ENCODE assay signal across 23 cellular contexts in the genomic region with DNA sequence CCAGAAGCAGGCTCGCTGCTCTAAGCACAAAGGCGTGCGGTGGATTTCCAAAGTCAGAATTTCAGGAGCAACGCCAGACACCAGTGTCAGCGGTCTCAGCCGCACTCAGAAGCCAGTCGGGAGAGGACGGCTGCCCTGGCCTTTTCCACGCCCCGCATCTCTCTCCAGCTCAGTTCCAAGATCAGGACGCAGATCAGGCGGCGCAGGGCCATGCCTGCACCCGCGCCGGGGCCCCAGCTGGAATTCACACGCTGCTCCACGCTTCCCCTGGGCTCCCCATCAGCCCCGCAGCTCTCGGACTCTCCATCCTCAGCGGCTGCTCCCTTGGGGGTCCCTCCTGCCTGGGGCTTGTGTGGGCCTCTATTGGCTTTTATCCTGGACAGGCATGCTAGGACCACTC. TPM values are rescaled to one million over a fixed set of nuclear protein-coding genes. Genes with fewer than 3 reads are reported as not detected.
A peak's percentile ranks its signal among the peaks of the same experiment; 100 is the strongest.
DNase-seq lines count a peak whose midpoint lies in the region; ATAC-seq and TF ChIP-seq lines count a peak whose summit lies in the region.
"Had no signal": no experiment of that assay in that cellular context is flagged by ENCODE, and none has a peak within 500 bp of the region (broad histone marks: within the 10 kb centered on the region; RNA-seq: fewer than 3 reads in every experiment).

No MANE protein-coding gene starts in this region.

- H3K4me3 Mint-ChIP-seq in activated CD4-positive, alpha-beta T cell treated with anti-CD3 and anti-CD28 coated beads, Interleukin-2, amount 10 ng/mL, durations not matched to agents 24 days and 14 days: no peak overlapping the region
- no peak overlapping the region for H3K4me3 Mint-ChIP-seq in chondrocyte (ENCODE audit: unreplicated experiment)
- H3K4me3 Mint-ChIP-seq in stimulated activated naive B cell treated with anti-CD40 and anti-IgM and Interleukin-4, amounts not matched to agents 10 μg/mL and 1 μg/mL and 100 μg/mL, for 72 hours: no peak overlapping the region
- H3K4me3 Mint-ChIP-seq: CD4-positive, alpha-beta T cell; HFFc6 had no signal

- H3K27ac ChIP-seq in ovary: peak overlapping the region; percentile 22 to 66
- H3K27ac ChIP-seq: 22Rv1, BLaER1 had no signal

- peaks cover 9% of the 10 kb centered on the region for H3K4me1 Mint-ChIP-seq in activated CD4-positive, alpha-beta T cell treated with anti-CD3 and anti-CD28 coated beads, Interleukin-2, amount 10 ng/mL, durations not matched to agents 24 days and 14 days
- H3K4me1 Mint-ChIP-seq in chondrocyte (ENCODE audit: low read depth): peaks cover 43% of the 10 kb centered on the region
- H3K4me1 Mint-ChIP-seq in stimulated activated naive B cell treated with anti-CD40 and anti-IgM and Interleukin-4, amounts not matched to agents 10 μg/mL and 1 μg/mL and 100 μg/mL, for 72 hours: peaks cover 25 to 30% of the 10 kb centered on the region in 2 donors

- no peak for TF ChIP-seq EP300 in ovary (IDR thresholded peaks at IDR 0.05)

- 92 to 96% (median 94%) methylated on average over 21 of the region's 21 CpGs for WGBS in ovary, 3 donors

- no peaks in the 10 kb centered on the region for H3K9me3 ChIP-seq in ovary
- H3K9me3 ChIP-seq: Caco-2 had no signal

- H3K4me1 ChIP-seq in ovary (ENCODE audit: insufficient read depth): peaks cover 11% of the 10 kb centered on the region

- TF ChIP-seq CTCF in chondrocyte (IDR thresholded peaks at IDR 0.05): no peak
- TF ChIP-seq CTCF in ovary (IDR thresholded peaks at IDR 0.05): no peak

- H3K4me3 ChIP-seq in ovary: no peak overlapping the region
- H3K4me3 ChIP-seq: BLaER1 had no signal

- H3K27me3 ChIP-seq in ovary: no peaks in the 10 kb centered on the region
- H3K27me3 ChIP-seq: BLaER1 had no signal

- no peaks in the 10 kb centered on the region for H3K36me3 Mint-ChIP-seq in activated CD4-positive, alpha-beta T cell treated with anti-CD3 and anti-CD28 coated beads, Interleukin-2, amount 10 ng/mL, durations not matched to agents 24 days and 14 days (ENCODE audit: low read depth)
- no peaks in the 10 kb centered on the region for H3K36me3 Mint-ChIP-seq in chondrocyte (ENCODE audit: low read depth)
- H3K36me3 Mint-ChIP-seq in stimulated activated naive B cell treated with anti-CD40 and anti-IgM and Interleukin-4, amounts not matched to agents 10 μg/mL and 1 μg/mL and 100 μg/mL, for 72 hours: peaks cover 12 to 26% of the 10 kb centered on the region in 2 donors

- H3K27ac Mint-ChIP-seq in activated CD4-positive, alpha-beta T cell treated with anti-CD3 and anti-CD28 coated beads, Interleukin-2, amount 10 ng/mL, durations not matched to agents 24 days and 14 days: no peak overlapping the region
- no peak overlapping the region for H3K27ac Mint-ChIP-seq in chondrocyte (ENCODE audit: unreplicated experiment)
- H3K27ac Mint-ChIP-seq in stimulated activated naive B cell treated with anti-CD40 and anti-IgM and Interleukin-4, amounts not matched to agents 10 μg/mL and 1 μg/mL and 100 μg/mL, for 72 hours: no peak overlapping the region
- H3K27ac Mint-ChIP-seq: CD4-positive, alpha-beta T cell; HFFc6 had no signal

- TF ChIP-seq POLR2A in ovary (IDR thresholded peaks at IDR 0.05): no peak

- peaks cover 11% of the 10 kb centered on the region for H3K27me3 Mint-ChIP-seq in activated CD4-positive, alpha-beta T cell treated with anti-CD3 and anti-CD28 coated beads, Interleukin-2, amount 10 ng/mL, durations not matched to agents 24 days and 14 days
- H3K27me3 Mint-ChIP-seq in chondrocyte (ENCODE audit: low read depth): no peaks in the 10 kb centered on the region
- H3K27me3 Mint-ChIP-seq in stimulated activated naive B cell treated with anti-CD40 and anti-IgM and Interleukin-4, amounts not matched to agents 10 μg/mL and 1 μg/mL and 100 μg/mL, for 72 hours: no peaks in the 10 kb centered on the region

- peak; percentile 33 for DNase-seq in activated CD4-positive, alpha-beta T cell treated with anti-CD3 and anti-CD28 coated beads, Interleukin-2, amount 10 ng/mL, durations not matched to agents 24 days and 14 days
- no peak for DNase-seq in activated CD4-positive, alpha-beta T cell treated with anti-CD3 and anti-CD28 coated beads for 48 hours
- DNase-seq in chondrocyte (ENCODE audit: low spot score) (peak; percentile 83), ovary (peak in 1 of 5 donors; percentile 48), DMS153 treated with DMSO at 0.1 percent for 48 hours (lab: John Stamatoyannopoulos, UW; ENCODE audit: unreplicated experiment) (no peak)
- no peak for DNase-seq in stimulated activated naive B cell treated with anti-CD40 and anti-IgM and Interleukin-4, amounts not matched to agents 10 μg/mL and 1 μg/mL and 100 μg/mL, for 72 hours
- DNase-seq in stimulated activated naive CD4-positive, alpha-beta T cell (lab: John Stamatoyannopoulos, UW): no peak
- DNase-seq: ACHN; Caco-2; CD4-positive, alpha-beta T cell; DMS 273 treated with DMSO at 0.1 percent for 48 hours; HFFc6; MM.1S; NCI-H1048; NCI-H1417 treated with DMSO at 0.1 percent for 48 hours; NCI-H187; NCI-H446 treated with DMSO at 0.1 percent for 48 hours; NCI-H526 treated with DMSO at 0.1 percent for 48 hours had no signal

- ATAC-seq in GM19324 (IDR thresholded peaks at IDR 0.05; ENCODE audit: low FRiP score, unreplicated experiment): no peak
- ATAC-seq in stimulated activated naive B cell treated with anti-CD40 and anti-IgM and Interleukin-4, amounts not matched to agents 10 μg/mL and 1 μg/mL and 100 μg/mL, for 72 hours (replicated peaks): no peak
- ATAC-seq: Right ventricle myocardium inferior, SK-N-SH treated with all-trans-retinoic acid at 6 μM for 48 hours had no signal

- H3K36me3 ChIP-seq in ovary: no peaks in the 10 kb centered on the region
- H3K36me3 ChIP-seq: BLaER1 had no signal

- intact Hi-C loops in activated CD4-positive, alpha-beta T cell treated with anti-CD3 and anti-CD28 coated beads, Interleukin-2, amount 10 ng/mL, durations not matched to agents 24 days and 14 days (cut with micrococcal nuclease): no loop called here
- intact Hi-C loops in ovary (cut with DNase I): no loop called here

- peaks cover 2% of the 10 kb centered on the region for H3K9me3 Mint-ChIP-seq in activated CD4-positive, alpha-beta T cell treated with anti-CD3 and anti-CD28 coated beads, Interleukin-2, amount 10 ng/mL, durations not matched to agents 24 days and 14 days
- no peaks in the 10 kb centered on the region for H3K9me3 Mint-ChIP-seq in chondrocyte (ENCODE audit: low read depth)
- peaks cover 1 to 5% of the 10 kb centered on the region in 2 donors for H3K9me3 Mint-ChIP-seq in stimulated activated naive B cell treated with anti-CD40 and anti-IgM and Interleukin-4, amounts not matched to agents 10 μg/mL and 1 μg/mL and 100 μg/mL, for 72 hours
- H3K9me3 Mint-ChIP-seq: CD4-positive, alpha-beta T cell had no signal

RNA-seq across cellular contexts. Expression of a gene that starts 14.6 kb away (rescaled TPM):
- total RNA-seq in activated CD4-positive, alpha-beta T cell treated with anti-CD3 and anti-CD28 coated beads, Interleukin-2, amount 10 ng/mL, durations not matched to agents 24 days and 14 days: 21.5 and 25.1 TPM in 2 replicates
- 25.5 to 33.9 TPM (median 28.8 TPM) in 3 replicates for total RNA-seq in chondrocyte
- total RNA-seq in ovary: 10 to 100 TPM; 27.5 to 48.5 (median 39.5) TPM
- polyA plus RNA-seq in ovary: 10 to 100 TPM; 44.7 to 46.8 TPM

Comparison
In these comparisons a context has a peak if more than half of its experiments do, and no peak if none do; other contexts are left out.
1. DNase-seq: peak in activated CD4-positive, alpha-beta T cell treated with anti-CD3 and anti-CD28 coated beads, Interleukin-2, amount 10 ng/mL, durations not matched to agents 24 days and 14 days (single experiment) and chondrocyte (single experiment); none in activated CD4-positive, alpha-beta T cell treated with anti-CD3 and anti-CD28 coated beads for 48 hours (single experiment), stimulated activated naive B cell treated with anti-CD40 and anti-IgM and Interleukin-4, amounts not matched to agents 10 μg/mL and 1 μg/mL and 100 μg/mL, for 72 hours (single experiment), stimulated activated naive CD4-positive, alpha-beta T cell (0 of 6) and DMS153 treated with DMSO at 0.1 percent for 48 hours (single experiment).